In the genomic region with DNA sequence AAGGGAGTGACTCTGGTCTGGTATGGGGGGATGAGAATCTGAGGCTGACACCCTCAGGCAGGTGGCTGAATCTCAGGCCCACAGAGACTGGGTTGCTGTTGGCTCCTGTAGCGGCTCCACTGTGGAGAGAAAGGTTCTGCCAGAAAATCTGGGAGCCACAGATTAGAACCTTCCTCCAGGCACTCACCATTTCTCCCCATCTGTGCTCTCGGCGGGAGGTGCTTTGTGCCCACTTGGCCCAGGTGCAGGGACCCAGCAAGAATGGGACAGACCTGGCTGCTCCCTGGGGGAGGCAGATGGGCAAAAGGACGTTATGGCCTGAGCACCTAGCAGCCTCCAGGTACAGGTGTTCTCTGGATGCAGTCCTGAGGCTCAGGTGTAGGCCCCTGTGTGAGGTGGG, we compare ENCODE assay signal across 20 cellular contexts. TPM values are rescaled to one million over a fixed set of nuclear protein-coding genes. Genes with fewer than 3 reads are reported as not detected.
DNase-seq lines count a peak whose midpoint lies in the region; TF ChIP-seq lines count a peak whose summit lies in the region.
"Had no signal": no experiment of that assay in that cellular context is flagged by ENCODE, and none has a peak within 500 bp of the region (broad histone marks: within the 10 kb centered on the region; RNA-seq: fewer than 3 reads in every experiment).

No MANE protein-coding gene starts in this region.

- in situ Hi-C loops in G401 (cut with HindIII; ENCODE audit: low sequenced_read_pairs) = no loop called here

- no peaks in the 10 kb centered on the region for H3K27me3 Mint-ChIP-seq in nephron progenitor cell (ENCODE audit: low read depth, poor library complexity)
- H3K27me3 Mint-ChIP-seq: B cell had no signal

- peak overlapping the region; percentile 57 for H3K27ac Mint-ChIP-seq in nephron progenitor cell
- H3K27ac Mint-ChIP-seq: B cell; CD8-positive, alpha-beta T cell; T-helper 2 cell treated with Interferon-gamma antibody and Interleukin-4, amounts not matched to agents 5 μg/mL and 100 μg/mL, for 36 hours had no signal

- H3K27me3 ChIP-seq in H7 (ENCODE audit: control insufficient read depth, insufficient read depth, low read length) = no peaks in the 10 kb centered on the region

- H3K36me3 ChIP-seq in H7 (replicated peaks; ENCODE audit: control insufficient read depth, insufficient read depth, low read length) = no peaks in the 10 kb centered on the region

- H3K4me3 ChIP-seq in H7 (ENCODE audit: insufficient read depth, low read depth, low read length) = no peak overlapping the region
- H3K4me3 ChIP-seq: GM23248, K562 had no signal

- TF ChIP-seq CTCF in nephron progenitor cell (IDR thresholded peaks at IDR 0.05) = no peak

- H3K4me3 Mint-ChIP-seq in nephron progenitor cell = no peak overlapping the region
- H3K4me3 Mint-ChIP-seq: B cell; CD8-positive, alpha-beta T cell; T-helper 2 cell treated with Interferon-gamma antibody and Interleukin-4, amounts not matched to agents 5 μg/mL and 100 μg/mL, for 36 hours had no signal

- H3K36me3 Mint-ChIP-seq in nephron progenitor cell (ENCODE audit: low read depth) = peaks cover 39% of the 10 kb centered on the region

- H3K9me3 Mint-ChIP-seq in nephron progenitor cell = peaks cover 3% of the 10 kb centered on the region
- H3K9me3 Mint-ChIP-seq: CD8-positive, alpha-beta T cell; T-helper 2 cell treated with Interferon-gamma antibody and Interleukin-4, amounts not matched to agents 5 μg/mL and 100 μg/mL, for 36 hours had no signal

- peak; percentile 89 for DNase-seq in G401 (ENCODE audit: low spot score)
- DNase-seq in H7 = peak; percentile 42
- DNase-seq in NCI-H69 (lab: John Stamatoyannopoulos, UW) = peak; percentile 94
- no peak for DNase-seq in nephron progenitor cell
- no peak for DNase-seq in H4 (ENCODE audit: low spot score)
- DNase-seq in mesenteric fat pad (ENCODE audit: low spot score) = no peak
- no peak for DNase-seq in NCI-H2227 (lab: John Stamatoyannopoulos, UW; ENCODE audit: unreplicated experiment)
- DNase-seq: Calu3; CD8-positive, alpha-beta T cell; GM23248; Kasumi-1; NCI-H1105 treated with DMSO at 0.1 percent for 48 hours; NCI-H1694; NCI-H446; NCI-H526 treated with DMSO at 0.1 percent for 48 hours; SHP77 treated with DMSO at 0.1 percent for 48 hours; T-helper 1 cell had no signal

- H3K4me1 Mint-ChIP-seq in nephron progenitor cell = peaks cover 28% of the 10 kb centered on the region

RNA-seq across cellular contexts. Expression of gene RAB11FIP3, which starts 20.1 kb away (rescaled TPM):
- total RNA-seq in G401 (2014; rRNA removed; shearing (Covaris generic)) = 33.8 and 39.3 TPM in 2 replicates
- 25.2 and 27.9 TPM in 2 replicates for total RNA-seq in H7 (2014; rRNA removed; shearing (Covaris generic))
- 5.4 and 11.5 TPM in 2 replicates for total RNA-seq in H4 (2014; rRNA removed; shearing (Covaris generic))
- 35.2 TPM for total RNA-seq in mesenteric fat pad

RNA-seq across cellular contexts. Expression of gene DECR2, which starts 43.9 kb away (rescaled TPM):
- total RNA-seq in G401 (2014; rRNA removed; shearing (Covaris generic)) = 13.0 and 13.7 TPM in 2 replicates
- total RNA-seq in H7 (2014; rRNA removed; shearing (Covaris generic)) = 20.1 and 21.4 TPM in 2 replicates
- 5.9 and 8.7 TPM in 2 replicates for total RNA-seq in H4 (2014; rRNA removed; shearing (Covaris generic))
- total RNA-seq in mesenteric fat pad = 21.8 TPM

RNA-seq across cellular contexts. Expression of gene NME4, which starts 48.6 kb away (rescaled TPM):
- total RNA-seq in G401 (2014; rRNA removed; shearing (Covaris generic)) = 312 and 362 TPM in 2 replicates
- total RNA-seq in H7 (2014; rRNA removed; shearing (Covaris generic)) = 400 and 507 TPM in 2 replicates
- 87.5 and 95.3 TPM in 2 replicates for total RNA-seq in H4 (2014; rRNA removed; shearing (Covaris generic))
- total RNA-seq in mesenteric fat pad = 139 TPM

Comparison
In these comparisons a context has a peak if more than half of its experiments do, and no peak if none do; other contexts are left out.
1. DNase-seq: peak in G401 (single experiment), H7 (single experiment) and NCI-H69 (single experiment); none in nephron progenitor cell (single experiment), H4 (single experiment), mesenteric fat pad (single experiment) and NCI-H2227 (single experiment).